1 cellular context compared by ENCODE assay signal in the genomic region with DNA sequence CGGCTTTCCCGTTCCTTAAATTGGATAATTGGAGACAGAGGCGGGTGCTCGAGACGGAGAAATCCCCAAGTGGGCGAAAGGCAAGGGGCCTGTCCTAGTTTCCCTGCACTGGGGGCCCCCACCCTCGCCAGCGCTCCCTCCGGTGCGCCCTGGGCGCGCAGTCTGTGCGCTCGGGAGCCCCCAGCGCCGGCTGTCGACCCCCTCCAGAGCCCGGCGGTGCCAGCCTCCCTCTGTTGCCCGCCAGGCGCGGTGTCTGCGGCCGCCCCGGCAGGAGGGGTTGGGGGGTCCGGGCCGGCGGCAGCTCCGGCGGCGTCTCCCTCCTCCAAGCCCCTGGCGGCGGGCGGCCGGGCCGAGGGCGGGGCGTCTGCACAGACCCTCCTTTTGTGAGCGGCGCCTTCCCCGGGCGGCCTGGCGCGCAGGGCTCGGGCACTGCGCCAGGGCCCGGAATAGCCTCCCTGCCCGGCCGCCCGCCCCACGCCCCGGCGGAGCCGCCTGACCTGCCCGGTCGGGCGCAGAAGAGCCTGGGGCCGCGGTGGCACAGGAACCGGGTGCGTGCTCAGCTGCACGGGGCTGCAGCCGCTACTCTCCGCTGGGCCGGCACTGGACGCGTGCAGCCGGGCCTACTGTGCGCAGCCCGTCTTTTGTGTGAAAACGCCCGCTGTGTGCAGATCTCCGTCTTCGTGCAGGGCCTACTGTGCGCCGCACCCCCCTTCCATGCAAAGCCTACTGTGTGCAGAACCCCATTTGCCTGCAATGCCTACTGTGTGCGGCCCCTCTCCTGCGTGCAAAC.
TF ChIP-seq lines count a peak whose summit lies in the region.

No MANE protein-coding gene starts in this region.

TF ChIP-seq in HCT116, 20 proteins besides CTCF, POLR2A, EP300 and RAD21 (continued from another document):
- no peak for TF ChIP-seq EZH2phosphoT487 (IDR thresholded peaks at IDR 0.05; ENCODE audit: borderline replicate concordance)
- TF ChIP-seq, protein P1, sequence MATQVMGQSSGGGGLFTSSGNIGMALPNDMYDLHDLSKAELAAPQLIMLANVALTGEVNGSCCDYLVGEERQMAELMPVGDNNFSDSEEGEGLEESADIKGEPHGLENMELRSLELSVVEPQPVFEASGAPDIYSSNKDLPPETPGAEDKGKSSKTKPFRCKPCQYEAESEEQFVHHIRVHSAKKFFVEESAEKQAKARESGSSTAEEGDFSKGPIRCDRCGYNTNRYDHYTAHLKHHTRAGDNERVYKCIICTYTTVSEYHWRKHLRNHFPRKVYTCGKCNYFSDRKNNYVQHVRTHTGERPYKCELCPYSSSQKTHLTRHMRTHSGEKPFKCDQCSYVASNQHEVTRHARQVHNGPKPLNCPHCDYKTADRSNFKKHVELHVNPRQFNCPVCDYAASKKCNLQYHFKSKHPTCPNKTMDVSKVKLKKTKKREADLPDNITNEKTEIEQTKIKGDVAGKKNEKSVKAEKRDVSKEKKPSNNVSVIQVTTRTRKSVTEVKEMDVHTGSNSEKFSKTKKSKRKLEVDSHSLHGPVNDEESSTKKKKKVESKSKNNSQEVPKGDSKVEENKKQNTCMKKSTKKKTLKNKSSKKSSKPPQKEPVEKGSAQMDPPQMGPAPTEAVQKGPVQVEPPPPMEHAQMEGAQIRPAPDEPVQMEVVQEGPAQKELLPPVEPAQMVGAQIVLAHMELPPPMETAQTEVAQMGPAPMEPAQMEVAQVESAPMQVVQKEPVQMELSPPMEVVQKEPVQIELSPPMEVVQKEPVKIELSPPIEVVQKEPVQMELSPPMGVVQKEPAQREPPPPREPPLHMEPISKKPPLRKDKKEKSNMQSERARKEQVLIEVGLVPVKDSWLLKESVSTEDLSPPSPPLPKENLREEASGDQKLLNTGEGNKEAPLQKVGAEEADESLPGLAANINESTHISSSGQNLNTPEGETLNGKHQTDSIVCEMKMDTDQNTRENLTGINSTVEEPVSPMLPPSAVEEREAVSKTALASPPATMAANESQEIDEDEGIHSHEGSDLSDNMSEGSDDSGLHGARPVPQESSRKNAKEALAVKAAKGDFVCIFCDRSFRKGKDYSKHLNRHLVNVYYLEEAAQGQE (IDR thresholded peaks at IDR 0.05; ENCODE audit: low read depth) = no peak
TF ChIP-seq in HCT116: peak in this region for 1.
